8 cellular contexts compared by ENCODE assay signal in genomic region chr21:44892536-44893277, GRCh38. TPM values are rescaled to one million over a fixed set of nuclear protein-coding genes. Genes with fewer than 3 reads are reported as not detected.
DNase-seq lines count a peak whose midpoint lies in the region; ATAC-seq and TF ChIP-seq lines count a peak whose summit lies in the region.

No MANE protein-coding gene starts in this region.

- POLR2A ChIA-PET in MCF 10A (lab: Yijun Ruan, JAX) = interaction anchor here (0.5 kb wide), 1 partner anchor 400 kb away, joined by 3 read pairs; no protein-coding TSS in a partner anchor

- TF ChIP-seq CTCF in GM12874 (IDR thresholded peaks at IDR 0.05; ENCODE audit: insufficient read depth, low read depth, low read length) (peak; percentile 93), LNCAP (IDR thresholded peaks at IDR 0.05) (peak; percentile 88), WI38 (IDR thresholded peaks at IDR 0.05; ENCODE audit: low read depth, low read length) (peak; percentile 97), MCF 10A (IDR thresholded peaks at IDR 0.05; ENCODE audit: unreplicated experiment) (peak; percentile 84)

- BruUV-seq in MCF 10A (replicated peaks; lab: Mats Ljungman, UMichigan) = no TSS peak

- H3K4me3 ChIP-seq in WI38 (ENCODE audit: low read depth, low read length) = no peak overlapping the region

- CTCF ChIA-PET in MCF 10A (lab: Yijun Ruan, JAX) = interaction anchor here (0.6 to 4.3 kb wide), 15 partner anchors 10 to 85 kb away, joined by 3 to 25 read pairs (median 3); no protein-coding TSS in a partner anchor

- intact Hi-C loops in MCF 10A (cut with micrococcal nuclease) = loop anchor here (1.0 kb wide), 3 partner anchors 19 to 40 kb away; no protein-coding TSS in a partner anchor

- no peak overlapping the region for H3K4me3 Mint-ChIP-seq in MCF 10A (ENCODE audit: unreplicated experiment)

- H3K4me1 Mint-ChIP-seq in MCF 10A (ENCODE audit: insufficient read depth, unreplicated experiment) = peaks cover 6% of the 10 kb centered on the region

- H3K27me3 Mint-ChIP-seq in MCF 10A (ENCODE audit: insufficient read depth, unreplicated experiment) = no peaks in the 10 kb centered on the region

- ATAC-seq in HG02973 (IDR thresholded peaks at IDR 0.05; ENCODE audit: unreplicated experiment) = no peak

- no peaks in the 10 kb centered on the region for H3K9me3 Mint-ChIP-seq in MCF 10A (ENCODE audit: unreplicated experiment)

- peak; percentile 70 for DNase-seq in MCF 10A (ENCODE audit: unreplicated experiment)
- peak; percentile 72 for DNase-seq in left kidney (ENCODE audit: low read depth, low spot score)
- DNase-seq in stimulated activated CD8-positive, alpha-beta memory T cell treated with anti-CD3 and anti-CD28 coated beads, Interleukin-15, amount 100 ng/mL, for 1 hour (ENCODE audit: low read depth) = peak; percentile 65
- no peak for DNase-seq in COR-L47 (lab: John Stamatoyannopoulos, UW)

- H3K27ac Mint-ChIP-seq in MCF 10A (ENCODE audit: low read depth, unreplicated experiment) = no peak overlapping the region

- H3K36me3 Mint-ChIP-seq in MCF 10A (ENCODE audit: insufficient read depth, unreplicated experiment) = no peaks in the 10 kb centered on the region

RNA-seq across cellular contexts. Expression of gene PTTG1IP, which starts 19.2 kb away (rescaled TPM):
- 326 and 338 TPM in 2 replicates for total RNA-seq in MCF 10A (2022)

RNA-seq across cellular contexts. Expression of gene ITGB2, which starts 28.0 kb away (rescaled TPM):
- total RNA-seq in MCF 10A (2022) = 24.8 and 29.3 TPM in 2 replicates

RNA-seq across cellular contexts. Expression of gene SLX9, which starts 47.1 kb away (rescaled TPM):
- total RNA-seq in MCF 10A (2022) = 40.4 and 58.7 TPM in 2 replicates
